7 cellular contexts compared by ENCODE assay signal in the genomic region with DNA sequence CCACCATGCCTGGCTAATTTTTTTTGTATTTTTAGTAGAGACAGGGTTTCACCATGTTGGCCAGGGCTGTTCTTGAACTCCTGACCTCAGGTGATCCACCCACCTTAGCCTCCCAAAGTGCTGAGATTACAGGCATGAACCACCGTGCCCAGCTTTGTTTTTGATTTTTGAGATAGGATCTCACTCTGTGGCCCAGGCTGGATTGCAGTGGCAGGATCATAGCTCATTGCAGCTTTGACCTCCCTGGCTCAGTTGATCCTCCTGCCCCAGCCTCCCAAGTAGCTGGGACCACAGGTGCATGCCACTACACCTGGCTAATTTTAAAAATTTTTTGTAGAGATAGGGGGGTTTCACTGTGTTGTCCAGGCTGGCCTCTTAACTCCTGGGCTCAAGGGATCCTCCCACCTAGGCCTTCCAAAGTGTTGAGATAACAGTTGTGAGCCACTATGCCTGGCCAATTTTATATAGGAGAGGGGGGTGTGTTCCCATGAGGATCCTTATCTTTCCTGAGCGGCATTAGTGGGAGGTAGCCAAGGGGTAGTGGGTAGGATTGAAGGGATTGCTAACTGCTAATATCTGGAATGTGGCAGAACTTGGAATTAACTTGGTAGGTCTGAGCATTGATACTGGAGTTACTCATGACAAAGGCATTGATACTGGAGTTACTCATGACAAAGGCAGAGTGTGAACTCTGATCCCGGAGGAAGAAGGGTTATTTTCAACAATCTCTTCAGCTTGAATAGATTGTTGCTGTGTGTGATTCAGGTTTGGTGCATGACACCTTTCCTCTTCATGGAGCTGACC. TPM values are rescaled to one million over a fixed set of nuclear protein-coding genes. Genes with fewer than 3 reads are reported as not detected.
A peak's percentile ranks its signal among the peaks of the same experiment; 100 is the strongest.
DNase-seq lines count a peak whose midpoint lies in the region; ATAC-seq and TF ChIP-seq lines count a peak whose summit lies in the region.

No MANE protein-coding gene starts in this region.

- H3K4me3 ChIP-seq in HFF-Myc (replicated peaks; ENCODE audit: low read depth, low read length) (no peak overlapping the region; the same call in 1 of the 2 replicates), skin epidermis (peak overlapping the region; percentile 64 to 93 (median 82))

- H3K4me1 ChIP-seq in foreskin keratinocyte: peaks cover 14% of the 10 kb centered on the region

- H3K27me3 ChIP-seq in foreskin keratinocyte: no peaks in the 10 kb centered on the region

- TF ChIP-seq CTCF in HFF-Myc (IDR thresholded peaks at IDR 0.05; ENCODE audit: low read depth, low read length, missing control alignments): no peak
- no peak for TF ChIP-seq CTCF in VCaP (conservative IDR thresholded peaks at IDR 0.05)
- no peak for TF ChIP-seq CTCF in foreskin keratinocyte (conservative IDR thresholded peaks at IDR 0.05)

- H3K27ac ChIP-seq in VCaP (peak overlapping the region; percentile 94), foreskin keratinocyte (peak overlapping the region; percentile 86), skin epidermis (peak overlapping the region in 20 of 21 experiments; percentile 75 to 97 (median 87))

- peak; percentile 62 for ATAC-seq in foreskin keratinocyte
- no peak for ATAC-seq in HG02798 (IDR thresholded peaks at IDR 0.05; ENCODE audit: poor library complexity, unreplicated experiment)

- peak; percentile 38 for DNase-seq in HFF-Myc (ENCODE audit: extremely low read depth, low read depth)
- peak; percentile 73 to 89 for DNase-seq in foreskin keratinocyte
- DNase-seq in NCI-H187 treated with DMSO at 0.1 percent for 48 hours (lab: John Stamatoyannopoulos, UW): no peak
- DNase-seq in NCI-H1048 (lab: John Stamatoyannopoulos, UW): no peak

RNA-seq across cellular contexts. Expression of a gene that starts 1.0 kb away (rescaled TPM):
- 111 and 128 TPM in 2 replicates for total RNA-seq in foreskin keratinocyte
- 65.6 and 82.0 TPM in 2 replicates for polyA plus RNA-seq in foreskin keratinocyte

RNA-seq across cellular contexts. Expression of a gene that starts 18.3 kb away (rescaled TPM):
- total RNA-seq in foreskin keratinocyte: 46.3 and 47.2 TPM in 2 replicates
- 38.0 and 43.7 TPM in 2 replicates for polyA plus RNA-seq in foreskin keratinocyte

RNA-seq across cellular contexts. Expression of a gene that starts 31.0 kb away (rescaled TPM):
- 65.7 and 65.8 TPM in 2 replicates for total RNA-seq in foreskin keratinocyte
- polyA plus RNA-seq in foreskin keratinocyte: 38.6 and 41.4 TPM in 2 replicates

Comparison
In these comparisons a context has a peak if more than half of its experiments do, and no peak if none do; other contexts are left out.
1. DNase-seq: peak in HFF-Myc (single experiment) and foreskin keratinocyte (2 of 2); none in NCI-H187 treated with DMSO at 0.1 percent for 48 hours (single experiment) and NCI-H1048 (single experiment).
2. Peak in every context shown above with its lines, with median percentiles within 50 percentile points of each other: H3K27ac ChIP-seq.